Comparison of ENCODE assay signal across 8 cellular contexts in the genomic region with DNA sequence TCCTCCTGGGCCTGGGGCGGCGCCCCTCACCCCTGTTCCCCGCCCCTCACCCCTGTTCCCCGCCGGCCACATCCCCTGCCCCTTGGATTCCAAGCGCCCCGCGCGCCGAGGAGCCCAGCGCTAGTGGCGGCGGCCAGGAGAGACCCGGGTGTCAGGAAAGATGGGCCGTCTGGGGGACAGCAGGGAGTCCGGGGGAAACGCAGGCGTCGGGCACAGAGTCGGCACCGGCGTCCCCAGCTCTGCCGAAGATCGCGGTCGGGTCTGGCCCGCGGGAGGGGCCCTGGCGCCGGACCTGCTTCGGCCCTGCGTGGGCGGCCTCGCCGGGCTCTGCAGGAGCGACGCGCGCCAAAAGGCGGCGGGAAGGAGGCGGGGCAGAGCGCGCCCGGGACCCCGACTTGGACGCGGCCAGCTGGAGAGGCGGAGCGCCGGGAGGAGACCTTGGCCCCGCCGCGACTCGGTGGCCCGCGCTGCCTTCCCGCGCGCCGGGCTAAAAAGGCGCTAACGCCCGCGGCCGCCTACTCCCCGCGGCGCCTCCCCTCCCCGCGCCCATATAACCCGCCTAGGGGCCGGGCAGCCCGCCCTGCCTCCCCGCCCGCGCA. TPM values are rescaled to one million over a fixed set of nuclear protein-coding genes. Genes with fewer than 3 reads are reported as not detected.
A peak's percentile ranks its signal among the peaks of the same experiment; 100 is the strongest.
DNase-seq lines count a peak whose midpoint lies in the region; ATAC-seq and TF ChIP-seq lines count a peak whose summit lies in the region.

A gene (plus strand): TSS at position 578 of the 599 bp plus-strand sequence. CDS start 29,850 bp downstream, outside the sequence.

- H3K9me3 ChIP-seq in SJCRH30 (replicated peaks) (no peaks in the 10 kb centered on the region), right atrium auricular region (no peaks in the 10 kb centered on the region), stomach (peaks cover 0 to 5% (median 0%) of the 10 kb centered on the region in 4 donors)

- H3K4me3 ChIP-seq in SJCRH30 (peak within 1 kb of the TSS; percentile 69), right atrium auricular region (peak within 1 kb of the TSS; percentile 13 to 71), stomach (peak within 1 kb of the TSS; percentile 34 to 99 (median 57))

- TF ChIP-seq CTCF in GM20000 (IDR thresholded peaks at IDR 0.05; ENCODE audit: extremely low read depth, missing control alignments): no peak
- TF ChIP-seq CTCF in right atrium auricular region (IDR thresholded peaks at IDR 0.05): no peak
- TF ChIP-seq CTCF in stomach (IDR thresholded peaks at IDR 0.05): no peak

- no peak for TF ChIP-seq POLR2A in stomach (IDR thresholded peaks at IDR 0.05)

- no peaks in the 10 kb centered on the region for H3K36me3 ChIP-seq in SJCRH30
- peaks cover 3% of the 10 kb centered on the region for H3K36me3 ChIP-seq in right atrium auricular region
- H3K36me3 ChIP-seq in stomach: peaks cover 0 to 6% (median 5%) of the 10 kb centered on the region in 4 donors

- TF ChIP-seq EP300 in stomach (IDR thresholded peaks at IDR 0.05): no peak

- no peak for ATAC-seq in HG03196 (IDR thresholded peaks at IDR 0.05; ENCODE audit: unreplicated experiment)

- no peaks in the 10 kb centered on the region for H3K27me3 ChIP-seq in SJCRH30
- peaks cover 15 to 16% of the 10 kb centered on the region in 2 donors for H3K27me3 ChIP-seq in right atrium auricular region
- H3K27me3 ChIP-seq in stomach: peaks cover 27 to 70% (median 48%) of the 10 kb centered on the region in 3 donors

- H3K27ac ChIP-seq in SJCRH30 (peak within 1 kb of the TSS; percentile 25; the same call in 1 of the 2 replicates), right atrium auricular region (no peak within 1 kb of the TSS), stomach (no peak within 1 kb of the TSS)

- DNase-seq in COLO829 (ENCODE audit: low spot score): peak; percentile 43
- DNase-seq in GM20000 (ENCODE audit: low spot score): peak; percentile 88
- peak; percentile 69 to 77 for DNase-seq in SJCRH30
- DNase-seq in right atrium auricular region (ENCODE audit: low spot score): no peak
- no peak for DNase-seq in stomach
- DNase-seq in mesenteric fat pad (ENCODE audit: low spot score): no peak
- DNase-seq in SKM-1 (lab: John Stamatoyannopoulos, UW; ENCODE audit: unreplicated experiment): no peak

- 0 to 2% (median 1%) methylated on average over 2 to 72 of the region's 77 CpGs for WGBS in stomach, 5 donors

- intact Hi-C loops in stomach (cut with DNase I; ENCODE audit: low total_unique reads): no loop called here

- H3K4me1 ChIP-seq in SJCRH30: peaks cover 14% of the 10 kb centered on the region; the same call in 1 of the 2 replicates
- H3K4me1 ChIP-seq in right atrium auricular region: peaks cover 0 to 41% of the 10 kb centered on the region in 2 donors
- peaks cover 47 to 61% (median 53%) of the 10 kb centered on the region in 4 donors for H3K4me1 ChIP-seq in stomach

RNA-seq across cellular contexts. Expression of the gene that starts here (rescaled TPM):
- 13.1 and 14.9 TPM in 2 replicates for total RNA-seq in SJCRH30 (2014; rRNA removed; shearing (Covaris generic))
- total RNA-seq in right atrium auricular region (under 1 TPM in 1 of 2 donors, not detected in 1; 0.16 TPM), stomach (1 to 10 TPM in 1 of 5 donors, under 1 TPM in 1, not detected in 3; 0.43 to 9.8 TPM), mesenteric fat pad (not detected)
- polyA plus RNA-seq in stomach: 1 to 10 TPM in 1 of 3 donors, under 1 TPM in 1, not detected in 1; 0.25 to 2.4 TPM

Comparison
In these comparisons a context has a peak if more than half of its experiments do, and no peak if none do; other contexts are left out.
1. DNase-seq: peak in COLO829 (single experiment), GM20000 (single experiment) and SJCRH30 (2 of 2); none in right atrium auricular region (single experiment), stomach (single experiment), mesenteric fat pad (single experiment) and SKM-1 (single experiment).
2. Peak in every context shown above with its lines, with median percentiles within 50 percentile points of each other: H3K4me3 ChIP-seq.